27 cellular contexts compared by ENCODE assay signal in genomic region chr11:45322891-45323597, GRCh38. TPM values are rescaled to one million over a fixed set of nuclear protein-coding genes. Genes with fewer than 3 reads are reported as not detected.
"Had no signal": no experiment of that assay in that cellular context is flagged by ENCODE, and none has a peak within 500 bp of the region (broad histone marks: within the 10 kb centered on the region; RNA-seq: fewer than 3 reads in every experiment).

No MANE protein-coding gene starts in this region.

- H3K9me3 ChIP-seq: lower lobe of right lung, neutrophil, ovary had no signal

- H3K27me3 ChIP-seq: ovary had no signal

- DNase-seq: activated CD4-positive, alpha-beta T cell treated with anti-CD3 and anti-CD28 coated beads for 36 hours; activated CD4-positive, CD25-positive, alpha-beta regulatory T cell; activated naive CD4-positive, alpha-beta T cell; activated T-cell treated with anti-CD3 and anti-CD28 coated beads, Interleukin-2, amount 50 U/mL, for 72 hours; effector memory CD8-positive, alpha-beta T cell; erythroblast; foreskin fibroblast; immature natural killer cell; kidney; lower lobe of right lung; naive B cell; nephron progenitor cell; ovary; stimulated activated CD4-positive, alpha-beta T cell treated with anti-CD3 and anti-CD28 coated beads, Interleukin-15, amount 100 ng/mL, for 24 hours; stimulated activated CD4-positive, alpha-beta T cell treated with anti-CD3 and anti-CD28 coated beads, Interleukin-2, amount 100 ng/mL, for 24 hours; stimulated activated naive B cell treated with anti-CD40 and anti-IgM and Interleukin-4, amounts not matched to agents 10 μg/mL and 1 μg/mL and 100 μg/mL, for 72 hours; stomach; T-helper 1 cell had no signal

- H3K9me3 Mint-ChIP-seq: effector memory CD8-positive, alpha-beta T cell had no signal

- H3K36me3 Mint-ChIP-seq: immature natural killer cell; stimulated activated naive B cell treated with anti-CD40 and anti-IgM and Interleukin-4, amounts not matched to agents 10 μg/mL and 1 μg/mL and 100 μg/mL, for 72 hours had no signal

- H3K4me1 Mint-ChIP-seq: activated CD4-positive, alpha-beta T cell treated with anti-CD3 and anti-CD28 coated beads for 36 hours; naive B cell; nephron progenitor cell; stimulated activated naive B cell treated with anti-CD40 and anti-IgM and Interleukin-4, amounts not matched to agents 10 μg/mL and 1 μg/mL and 100 μg/mL, for 72 hours had no signal

- H3K4me1 ChIP-seq: lower lobe of right lung, stomach, tibial nerve had no signal

- H3K4me3 Mint-ChIP-seq: activated CD4-positive, alpha-beta T cell treated with anti-CD3 and anti-CD28 coated beads for 36 hours; activated naive CD8-positive, alpha-beta T cell; activated T-cell treated with anti-CD3 and anti-CD28 coated beads, Interleukin-2, amount 50 U/mL, for 72 hours; effector memory CD8-positive, alpha-beta T cell; immature natural killer cell; naive B cell; nephron progenitor cell; stimulated activated naive B cell treated with anti-CD40 and anti-IgM and Interleukin-4, amounts not matched to agents 10 μg/mL and 1 μg/mL and 100 μg/mL, for 72 hours; T-helper 2 cell treated with Interferon-gamma antibody and Interleukin-4, amounts not matched to agents 5 μg/mL and 100 μg/mL, for 36 hours had no signal

- H3K4me3 ChIP-seq: lower lobe of right lung, ovary, stomach, tibial nerve had no signal

- H3K36me3 ChIP-seq: lower lobe of right lung, neutrophil, ovary, stomach, tibial nerve had no signal

- H3K27ac Mint-ChIP-seq: activated CD4-positive, alpha-beta T cell treated with anti-CD3 and anti-CD28 coated beads for 36 hours; activated naive CD8-positive, alpha-beta T cell; activated T-cell treated with anti-CD3 and anti-CD28 coated beads, Interleukin-2, amount 50 U/mL, for 72 hours; effector memory CD8-positive, alpha-beta T cell; immature natural killer cell; naive B cell; nephron progenitor cell; progenitor cell of endocrine pancreas; stimulated activated naive B cell treated with anti-CD40 and anti-IgM and Interleukin-4, amounts not matched to agents 10 μg/mL and 1 μg/mL and 100 μg/mL, for 72 hours; T-helper 2 cell treated with Interferon-gamma antibody and Interleukin-4, amounts not matched to agents 5 μg/mL and 100 μg/mL, for 36 hours had no signal

- ATAC-seq: activated CD4-positive, alpha-beta T cell treated with anti-CD3 and anti-CD28 coated beads for 36 hours; activated T-cell treated with anti-CD3 and anti-CD28 coated beads, Interleukin-2, amount 50 U/mL, for 72 hours; effector memory CD8-positive, alpha-beta T cell; lower lobe of right lung; stimulated activated naive B cell treated with anti-CD40 and anti-IgM and Interleukin-4, amounts not matched to agents 10 μg/mL and 1 μg/mL and 100 μg/mL, for 72 hours had no signal

- H3K27ac ChIP-seq: lower lobe of right lung, neutrophil, ovary, stomach, tibial nerve had no signal

RNA-seq across cellular contexts. Expression of gene SYT13, which starts 36.9 kb away (rescaled TPM):
- total RNA-seq: activated CD4-positive, alpha-beta T cell treated with anti-CD3 and anti-CD28 coated beads for 36 hours; activated CD8-positive, alpha-beta memory T cell treated with anti-CD3 and anti-CD28 coated beads for 36 hours; activated T-cell treated with anti-CD3 and anti-CD28 coated beads, Interleukin-2, amount 50 U/mL, for 72 hours; bronchial epithelial cell; lower lobe of right lung; mesenteric fat pad had no signal
- polyA plus RNA-seq: immature natural killer cell, urinary bladder had no signal
